Comparison of ENCODE assay signal across 1 cellular context in genomic region chr9:136686794-136687711, GRCh38.
A peak's percentile ranks its signal among the peaks of the same experiment; 100 is the strongest.
TF ChIP-seq lines count a peak whose summit lies in the region.

Gene AGPAT2, minus strand, starts transcription at chr9:136687457. Its CDS starts 100 bp downstream, at chr9:136687357.

TF ChIP-seq in GM12878, 131 proteins besides CTCF, POLR2A, EP300 and RAD21 (continued from another document):
- no peak for TF ChIP-seq ATF2 (IDR thresholded peaks at IDR 0.05; ENCODE audit: low read length)
- TF ChIP-seq IKZF1 (conservative IDR thresholded peaks at IDR 0.05) = peak; percentile 87
- TF ChIP-seq RB1 (IDR thresholded peaks at IDR 0.05; ENCODE audit: borderline replicate concordance) = peak; percentile 19; the same call in 1 of the 2 replicates
- TF ChIP-seq CEBPB (IDR thresholded peaks at IDR 0.05; ENCODE audit: borderline replicate concordance in 1 of 2, low read depth in 2 of 2, low read length in 2 of 2) = no peak
- TF ChIP-seq, protein P1, sequence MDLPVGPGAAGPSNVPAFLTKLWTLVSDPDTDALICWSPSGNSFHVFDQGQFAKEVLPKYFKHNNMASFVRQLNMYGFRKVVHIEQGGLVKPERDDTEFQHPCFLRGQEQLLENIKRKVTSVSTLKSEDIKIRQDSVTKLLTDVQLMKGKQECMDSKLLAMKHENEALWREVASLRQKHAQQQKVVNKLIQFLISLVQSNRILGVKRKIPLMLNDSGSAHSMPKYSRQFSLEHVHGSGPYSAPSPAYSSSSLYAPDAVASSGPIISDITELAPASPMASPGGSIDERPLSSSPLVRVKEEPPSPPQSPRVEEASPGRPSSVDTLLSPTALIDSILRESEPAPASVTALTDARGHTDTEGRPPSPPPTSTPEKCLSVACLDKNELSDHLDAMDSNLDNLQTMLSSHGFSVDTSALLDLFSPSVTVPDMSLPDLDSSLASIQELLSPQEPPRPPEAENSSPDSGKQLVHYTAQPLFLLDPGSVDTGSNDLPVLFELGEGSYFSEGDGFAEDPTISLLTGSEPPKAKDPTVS (IDR thresholded peaks at IDR 0.05; ENCODE audit: low read depth, low read length) = no peak
- TF ChIP-seq RFX5 (IDR thresholded peaks at IDR 0.05; ENCODE audit: low read depth, low read length) = no peak
